In genomic region chr1:17831619-17832018, GRCh38 we compare ENCODE assay signal across 9 cellular contexts.
DNase-seq lines count a peak whose midpoint lies in the region; ATAC-seq and TF ChIP-seq lines count a peak whose summit lies in the region.
"Had no signal": no experiment of that assay in that cellular context is flagged by ENCODE, and none has a peak within 500 bp of the region (broad histone marks: within the 10 kb centered on the region; RNA-seq: fewer than 3 reads in every experiment).

No MANE protein-coding gene starts in this region.

- DNase-seq in cardiac muscle cell (ENCODE audit: low read depth in 1 of 2, low spot score in 1 of 2) (peak; percentile 78 to 87), Right ventricle myocardium superior (no peak), SJCRH30 (peak; percentile 55 to 73), fibroblast of the aortic adventitia (ENCODE audit: low read depth) (peak; percentile 69), thyroid gland (peak; percentile 19 to 42), superior temporal gyrus (ENCODE audit: extremely low spot score) (no peak), ovary (no peak), inferior parietal cortex (ENCODE audit: extremely low spot score) (no peak)

- no peak for ATAC-seq in Right ventricle myocardium superior (ENCODE audit: poor library complexity)
- ATAC-seq: left colon had no signal

- H3K27me3 ChIP-seq in cardiac muscle cell: no peaks in the 10 kb centered on the region
- H3K27me3 ChIP-seq in SJCRH30: peaks cover 8% of the 10 kb centered on the region; the same call in 1 of the 2 replicates
- no peaks in the 10 kb centered on the region for H3K27me3 ChIP-seq in thyroid gland
- H3K27me3 ChIP-seq in ovary: no peaks in the 10 kb centered on the region

- TF ChIP-seq EP300 in ovary (IDR thresholded peaks at IDR 0.05): no peak

- TF ChIP-seq POLR2A in thyroid gland (IDR thresholded peaks at IDR 0.05) (no peak), ovary (IDR thresholded peaks at IDR 0.05) (no peak)

- H3K27ac ChIP-seq in cardiac muscle cell: no peak overlapping the region
- H3K27ac ChIP-seq in SJCRH30: no peak overlapping the region
- H3K27ac ChIP-seq in thyroid gland: no peak overlapping the region
- H3K27ac ChIP-seq in ovary: no peak overlapping the region

- H3K4me1 ChIP-seq in cardiac muscle cell (ENCODE audit: low read depth) (no peaks in the 10 kb centered on the region), SJCRH30 (no peaks in the 10 kb centered on the region), thyroid gland (no peaks in the 10 kb centered on the region), ovary (ENCODE audit: insufficient read depth) (no peaks in the 10 kb centered on the region)

- H3K36me3 ChIP-seq in cardiac muscle cell (no peaks in the 10 kb centered on the region), SJCRH30 (no peaks in the 10 kb centered on the region), thyroid gland (no peaks in the 10 kb centered on the region), ovary (no peaks in the 10 kb centered on the region)

- H3K9me3 ChIP-seq in cardiac muscle cell (ENCODE audit: low read depth) (no peaks in the 10 kb centered on the region), SJCRH30 (replicated peaks) (no peaks in the 10 kb centered on the region), thyroid gland (no peaks in the 10 kb centered on the region), ovary (no peaks in the 10 kb centered on the region)

- WGBS in thyroid gland, 2 donors: 33 to 38% methylated on average over 7 of the region's 7 CpGs
- 21 to 31% (median 22%) methylated on average over 7 of the region's 7 CpGs for WGBS in ovary, 3 donors

- intact Hi-C loops in Right ventricle myocardium superior (cut with DNase I): no loop called here
- intact Hi-C loops in thyroid gland (cut with DNase I): no loop called here
- intact Hi-C loops in ovary (cut with DNase I): no loop called here

- TF ChIP-seq CTCF in cardiac muscle cell (IDR thresholded peaks at IDR 0.05; ENCODE audit: low read depth, low read length): no peak
- TF ChIP-seq CTCF in fibroblast of the aortic adventitia (IDR thresholded peaks at IDR 0.05; ENCODE audit: insufficient read depth, low read length): no peak
- no peak for TF ChIP-seq CTCF in thyroid gland (IDR thresholded peaks at IDR 0.05)
- no peak for TF ChIP-seq CTCF in ovary (IDR thresholded peaks at IDR 0.05)

- H3K4me3 ChIP-seq in cardiac muscle cell (no peak overlapping the region), SJCRH30 (no peak overlapping the region), fibroblast of the aortic adventitia (ENCODE audit: low read depth, low read length) (no peak overlapping the region), thyroid gland (replicated peaks in 1 of 3) (no peak overlapping the region), ovary (no peak overlapping the region)

Comparison
In these comparisons a context has a peak if more than half of its experiments do, and no peak if none do; other contexts are left out.
1. DNase-seq: peak in cardiac muscle cell (2 of 2), SJCRH30 (2 of 2), fibroblast of the aortic adventitia (single experiment) and thyroid gland (2 of 2); none in Right ventricle myocardium superior (single experiment), superior temporal gyrus (single experiment), ovary (0 of 5) and inferior parietal cortex (single experiment).